Comparison of ENCODE assay signal across 10 cellular contexts in genomic region chr11:65389294-65389980, GRCh38. TPM values are rescaled to one million over a fixed set of nuclear protein-coding genes. Genes with fewer than 3 reads are reported as not detected.
A peak's percentile ranks its signal among the peaks of the same experiment; 100 is the strongest.
DNase-seq lines count a peak whose midpoint lies in the region; FAIRE-seq and TF ChIP-seq lines count a peak whose summit lies in the region.
"Had no signal": no experiment of that assay in that cellular context is flagged by ENCODE, and none has a peak within 500 bp of the region (broad histone marks: within the 10 kb centered on the region; RNA-seq: fewer than 3 reads in every experiment).

No MANE protein-coding gene starts in this region.

- H3K4me2 ChIP-seq in BLaER1: peak overlapping the region; percentile 99
- H3K4me2 ChIP-seq in KMS-11: peak overlapping the region; percentile 74

- H3K36me3 ChIP-seq in BLaER1: peaks cover 60% of the 10 kb centered on the region
- H3K36me3 ChIP-seq in KMS-11 (ENCODE audit: insufficient read depth): no peaks in the 10 kb centered on the region
- peaks cover under 1% of the 10 kb centered on the region for H3K36me3 ChIP-seq in colonic mucosa

- no peaks in the 10 kb centered on the region for H3K9me3 Mint-ChIP-seq in nephron progenitor cell

- DNase-seq in colonic mucosa (no peak), nephron progenitor cell (no peak), MV-4-11 (lab: John Stamatoyannopoulos, UW) (no peak), H54 (ENCODE audit: insufficient read length, low spot score) (no peak), HEK293T (ENCODE audit: extremely low spot score) (no peak), DMS79 treated with DMSO at 0.1 percent for 48 hours (lab: John Stamatoyannopoulos, UW) (no peak)
- DNase-seq: effector memory CD4-positive, alpha-beta T cell; stimulated activated CD4-positive, alpha-beta T cell treated with anti-CD3 and anti-CD28 coated beads, Interleukin-4, amount 100 ng/mL, for 4 hours had no signal

- TF ChIP-seq CTCF in KMS-11 (conservative IDR thresholded peaks at IDR 0.05; ENCODE audit: low read depth, low read length) (no peak), colonic mucosa (IDR thresholded peaks at IDR 0.05) (no peak), nephron progenitor cell (IDR thresholded peaks at IDR 0.05) (no peak)

- H3K79me2 ChIP-seq in KMS-11 (ENCODE audit: insufficient read depth, low read depth): peaks cover 62% of the 10 kb centered on the region

- peak overlapping the region; percentile 71 for H3K27ac Mint-ChIP-seq in nephron progenitor cell

- H3K9me3 ChIP-seq in BLaER1 (no peaks in the 10 kb centered on the region), colonic mucosa (no peaks in the 10 kb centered on the region)

- peaks cover 47% of the 10 kb centered on the region for H4K20me1 ChIP-seq in BLaER1
- H4K20me1 ChIP-seq in KMS-11 (ENCODE audit: insufficient read depth): no peaks in the 10 kb centered on the region

- POLR2A ChIA-PET in HEK293T (lab: Yijun Ruan, JAX): interaction anchor here (1.5 to 16.9 kb wide), 3 partner anchors 31 to 112 kb away, joined by 4 to 264 read pairs (median 38); partner anchors contain the start of genes MALAT1 and NEAT1

- FAIRE-seq in H54 (lab: Jason Lieb, UNC): no peak

- H3K4me3 ChIP-seq in BLaER1 (no peak overlapping the region), KMS-11 (IDR thresholded peaks at IDR 0.05; ENCODE audit: insufficient read depth, low read depth, low read length) (no peak overlapping the region), colonic mucosa (no peak overlapping the region)

- H3K4me1 ChIP-seq in BLaER1 (peaks cover 73% of the 10 kb centered on the region), KMS-11 (ENCODE audit: low read depth, poor library complexity, severe bottlenecking) (peaks cover 65% of the 10 kb centered on the region), colonic mucosa (peaks cover 15% of the 10 kb centered on the region)

- H3K27me3 ChIP-seq in BLaER1 (no peaks in the 10 kb centered on the region), KMS-11 (ENCODE audit: insufficient read depth, low read depth) (no peaks in the 10 kb centered on the region), colonic mucosa (no peaks in the 10 kb centered on the region)

- H3K27ac ChIP-seq in BLaER1: peak overlapping the region; percentile 79
- peak overlapping the region; percentile 49 for H3K27ac ChIP-seq in KMS-11
- H3K27ac ChIP-seq in colonic mucosa: no peak overlapping the region

- intact Hi-C loops in colonic mucosa (cut with DNase I): no loop called here

- CTCF ChIA-PET in HEK293T (lab: Yijun Ruan, JAX): interaction anchor here (1.9 kb wide), 1 partner anchor 27 kb away, joined by 5 read pairs; no protein-coding TSS in a partner anchor

- H3K27me3 Mint-ChIP-seq in nephron progenitor cell (ENCODE audit: low read depth, poor library complexity): peaks cover 3% of the 10 kb centered on the region

- H3K4me3 Mint-ChIP-seq in nephron progenitor cell: peak overlapping the region; percentile 8

- H3K36me3 Mint-ChIP-seq in nephron progenitor cell (ENCODE audit: low read depth): no peaks in the 10 kb centered on the region

- peaks cover 54% of the 10 kb centered on the region for H3K4me1 Mint-ChIP-seq in nephron progenitor cell

- no peak overlapping the region for H2AFZ ChIP-seq in KMS-11 (ENCODE audit: low read depth)

- TF ChIP-seq POLR2A in H54 (IDR thresholded peaks at IDR 0.05; ENCODE audit: low read depth, low read length): no peak

- peak overlapping the region; percentile 59 for H3K9ac ChIP-seq in BLaER1
- H3K9ac ChIP-seq in KMS-11: peak overlapping the region; percentile 17; the same call in 1 of the 2 replicates
- H3K9ac ChIP-seq in colonic mucosa (ENCODE audit: low read depth in 2 of 2, low read length in 2 of 2): peak overlapping the region; percentile 26 to 34

TF ChIP-seq in HEK293T, 16 proteins besides CTCF, POLR2A, EP300 and RAD21:
- TF ChIP-seq FOXM1 (IDR thresholded peaks at IDR 0.05; ENCODE audit: borderline replicate concordance) (no peak), SP1 (IDR thresholded peaks at IDR 0.05) (no peak), FOXA1 (IDR thresholded peaks at IDR 0.05) (no peak), HDGF (IDR thresholded peaks at IDR 0.05; ENCODE audit: borderline replicate concordance) (no peak), ELF4 (IDR thresholded peaks at IDR 0.05) (no peak), LEF1 (IDR thresholded peaks at IDR 0.05; ENCODE audit: borderline replicate concordance) (no peak), NFRKB (IDR thresholded peaks at IDR 0.05) (no peak), FOXK2 (IDR thresholded peaks at IDR 0.05) (no peak), L3MBTL2 (conservative IDR thresholded peaks at IDR 0.05) (no peak), SUZ12 (IDR thresholded peaks at IDR 0.05) (no peak), ZNF384 (IDR thresholded peaks at IDR 0.05) (no peak), BHLHE40 (IDR thresholded peaks at IDR 0.05; ENCODE audit: borderline replicate concordance) (no peak)

RNA-seq across cellular contexts. Expression of gene FRMD8, which starts 3.0 kb away (rescaled TPM):
- 10 to 100 TPM; 30.7 to 43.9 TPM for total RNA-seq in colonic mucosa

RNA-seq across cellular contexts. Expression of gene SLC25A45, which starts 7.0 kb away (rescaled TPM):
- total RNA-seq in colonic mucosa: 1 to 10 TPM; 4.4 to 6.9 TPM

RNA-seq across cellular contexts. Expression of gene NEAT1, which starts 33.2 kb away (rescaled TPM):
- 100 to 1,000 TPM; 269 to 502 TPM for total RNA-seq in colonic mucosa

RNA-seq across cellular contexts. Expression of gene TIGD3, which starts 34.9 kb away (rescaled TPM):
- under 1 TPM; 0.48 to 0.77 TPM for total RNA-seq in colonic mucosa

RNA-seq across cellular contexts. Expression of gene DPF2, which starts 55.8 kb away (rescaled TPM):
- total RNA-seq in colonic mucosa: 10 to 100 TPM; 35.0 to 48.0 TPM
